29 cellular contexts compared by ENCODE assay signal in genomic region chr3:158753814-158754213, GRCh38. TPM values are rescaled to one million over a fixed set of nuclear protein-coding genes. Genes with fewer than 3 reads are reported as not detected.
"Had no signal": no experiment of that assay in that cellular context is flagged by ENCODE, and none has a peak within 500 bp of the region (broad histone marks: within the 10 kb centered on the region; RNA-seq: fewer than 3 reads in every experiment).

No MANE protein-coding gene starts in this region.

- H3K27me3 ChIP-seq: ascending aorta, breast epithelium, cardiac muscle cell, colonic mucosa had no signal

- H3K4me3 ChIP-seq: ascending aorta, breast epithelium, cardiac muscle cell, colonic mucosa had no signal

- H3K9me3 ChIP-seq: ascending aorta, breast epithelium, colonic mucosa had no signal

- DNase-seq: activated CD4-positive, alpha-beta memory T cell treated with anti-CD3 and anti-CD28 coated beads for 36 hours; activated CD4-positive, alpha-beta T cell treated with anti-CD3 and anti-CD28 coated beads for 36 hours; activated CD4-positive, alpha-beta T cell treated with anti-CD3 and anti-CD28 coated beads, Interleukin-2, amount 10 ng/mL, durations not matched to agents 24 days and 14 days; activated CD4-positive, CD25-positive, alpha-beta regulatory T cell; activated CD4-positive, CD25-positive, alpha-beta regulatory T cell treated with anti-CD3 and anti-CD28 coated beads, Interleukin-2, amount 50 U/mL, for 72 hours; activated CD8-positive, alpha-beta memory T cell treated with anti-CD3 and anti-CD28 coated beads, Interleukin-2, amount 10 ng/mL, durations not matched to agents 7 days and 5 days; activated CD8-positive, alpha-beta memory T cell treated with anti-CD3 and anti-CD28 coated beads, Interleukin-2, amount 50 U/mL, for 4 hours; activated CD8-positive, alpha-beta T cell treated with anti-CD3 and anti-CD28 coated beads, Interleukin-2, amount 10 ng/mL, durations not matched to agents 7 days and 5 days; activated gamma-delta T cell; activated naive CD4-positive, alpha-beta T cell; activated naive CD4-positive, alpha-beta T cell treated with anti-CD3 and anti-CD28 coated beads, Interleukin-2, amount 10 ng/mL, durations not matched to agents 7 days and 5 days; activated naive CD8-positive, alpha-beta T cell treated with anti-CD3 and anti-CD28 coated beads, Interleukin-2, amount 10 ng/mL, durations not matched to agents 7 days and 5 days; activated T-cell treated with anti-CD3 and anti-CD28 coated beads, Interleukin-2, amount 50 U/mL, for 24 hours; activated T-cell treated with anti-CD3 and anti-CD28 coated beads, Interleukin-2, amount 50 U/mL, for 72 hours; central memory CD4-positive, alpha-beta T cell; cerebellar nuclear complex; colonic mucosa; effector CD8-positive, alpha-beta T cell; foreskin fibroblast; glutamatergic neuron; T-helper 2 cell had no signal

- H3K4me1 ChIP-seq: ascending aorta, breast epithelium, colonic mucosa had no signal

- H3K36me3 ChIP-seq: ascending aorta, breast epithelium, cardiac muscle cell, colonic mucosa had no signal

- ATAC-seq: activated CD4-positive, alpha-beta T cell treated with anti-CD3 and anti-CD28 coated beads for 36 hours; activated CD8-positive, alpha-beta memory T cell treated with anti-CD3 and anti-CD28 coated beads, Interleukin-2, amount 10 ng/mL, durations not matched to agents 7 days and 5 days; activated CD8-positive, alpha-beta T cell treated with anti-CD3 and anti-CD28 coated beads, Interleukin-2, amount 10 ng/mL, durations not matched to agents 7 days and 5 days; activated naive CD4-positive, alpha-beta T cell treated with anti-CD3 and anti-CD28 coated beads, Interleukin-2, amount 50 U/mL, for 72 hours; activated T-cell treated with anti-CD3 and anti-CD28 coated beads, Interleukin-2, amount 50 U/mL, for 72 hours; esophagus mucosa had no signal

- H3K27ac ChIP-seq: ascending aorta, breast epithelium, cardiac muscle cell, colonic mucosa, epithelial cell of prostate had no signal

RNA-seq across cellular contexts. Expression of gene RARRES1, which starts 21.6 kb away (rescaled TPM):
- total RNA-seq: activated CD4-positive, alpha-beta memory T cell treated with anti-CD3 and anti-CD28 coated beads for 36 hours; activated CD4-positive, alpha-beta T cell treated with anti-CD3 and anti-CD28 coated beads for 36 hours; activated CD4-positive, alpha-beta T cell treated with anti-CD3 and anti-CD28 coated beads, Interleukin-2, amount 10 ng/mL, durations not matched to agents 24 days and 14 days; activated CD8-positive, alpha-beta memory T cell treated with anti-CD3 and anti-CD28 coated beads for 36 hours; activated CD8-positive, alpha-beta memory T cell treated with anti-CD3 and anti-CD28 coated beads, Interleukin-2, amount 10 ng/mL, durations not matched to agents 7 days and 5 days; activated CD8-positive, alpha-beta T cell treated with anti-CD3 and anti-CD28 coated beads, Interleukin-2, amount 10 ng/mL, durations not matched to agents 7 days and 5 days; activated naive CD4-positive, alpha-beta T cell treated with anti-CD3 and anti-CD28 coated beads, Interleukin-2, amount 50 U/mL, for 72 hours; activated naive CD8-positive, alpha-beta T cell treated with anti-CD3 and anti-CD28 coated beads, Interleukin-2, amount 10 ng/mL, durations not matched to agents 7 days and 5 days; T-helper 1 cell treated with Interleukin-12 subunit alpha and Interleukin-12 subunit beta and Interleukin-4 antibody, amounts not matched to agents 30 ng/mL and 1 ng/mL, for 36 hours had no signal
